1 cellular context compared by ENCODE assay signal in genomic region chr2:164933751-164934189, GRCh38.
TF ChIP-seq lines count a peak whose summit lies in the region.

No MANE protein-coding gene starts in this region.

TF ChIP-seq in HepG2, 621 proteins besides CTCF, POLR2A, EP300 and RAD21 (continued from another document and continues in another):
- TF ChIP-seq USF2 (IDR thresholded peaks at IDR 0.05; ENCODE audit: low read depth, low read length) (no peak), USF2 (CRISPR knock-in tag; IDR thresholded peaks at IDR 0.05; ENCODE audit: borderline replicate concordance) (no peak), NR2F1 (CRISPR knock-in tag; IDR thresholded peaks at IDR 0.05) (peak in 1 of 2 experiments; percentile 66; a peak in 1 of 4 replicates), ZNF329 (CRISPR knock-in tag; IDR thresholded peaks at IDR 0.05; ENCODE audit: low read depth) (no peak), HOMEZ (CRISPR knock-in tag; IDR thresholded peaks at IDR 0.05; ENCODE audit: low read depth) (peak; percentile 15; the same call in 1 of the 2 replicates), ELF1 (CRISPR knock-in tag; IDR thresholded peaks at IDR 0.05) (peak; percentile 60; the same call in 1 of the 2 replicates), GFI1 (CRISPR knock-in tag; IDR thresholded peaks at IDR 0.05; ENCODE audit: borderline replicate concordance) (peak; percentile 96), ZNF33B (CRISPR knock-in tag; IDR thresholded peaks at IDR 0.05) (no peak), RARA (CRISPR knock-in tag; IDR thresholded peaks at IDR 0.05) (peak; percentile 73), MLXIP (CRISPR knock-in tag; IDR thresholded peaks at IDR 0.05; ENCODE audit: borderline replicate concordance) (no peak), ATRX (CRISPR knock-in tag; IDR thresholded peaks at IDR 0.05; ENCODE audit: borderline replicate concordance) (no peak), ZBTB8A (CRISPR knock-in tag; IDR thresholded peaks at IDR 0.05; ENCODE audit: borderline replicate concordance, low read depth) (no peak), ZNF101 (CRISPR knock-in tag; IDR thresholded peaks at IDR 0.05; ENCODE audit: borderline replicate concordance, low read depth) (no peak), ZFP36 (IDR thresholded peaks at IDR 0.05; ENCODE audit: borderline replicate concordance, low read depth, low read length, partially characterized antibody) (no peak), ZNF383 (CRISPR knock-in tag; IDR thresholded peaks at IDR 0.05; ENCODE audit: borderline replicate concordance) (no peak), GZF1 (CRISPR knock-in tag; IDR thresholded peaks at IDR 0.05) (no peak), ZNF629 (CRISPR knock-in tag; conservative IDR thresholded peaks at IDR 0.05) (no peak), SIX1 (CRISPR knock-in tag; IDR thresholded peaks at IDR 0.05; ENCODE audit: borderline replicate concordance) (peak; percentile 94), CBFB (CRISPR knock-in tag; IDR thresholded peaks at IDR 0.05) (no peak), MED8 (CRISPR knock-in tag; IDR thresholded peaks at IDR 0.05; ENCODE audit: insufficient replicate concordance) (peak; percentile 31), ZFY (CRISPR knock-in tag; IDR thresholded peaks at IDR 0.05) (no peak), JDP2 (CRISPR knock-in tag; IDR thresholded peaks at IDR 0.05; ENCODE audit: borderline replicate concordance) (no peak), ZSCAN31 (CRISPR knock-in tag; IDR thresholded peaks at IDR 0.05; ENCODE audit: low read depth) (0 out of 2 replicates have a peak, but pooled peaks have one; percentile 24), NR3C1 (CRISPR knock-in tag; IDR thresholded peaks at IDR 0.05) (no peak), ZNF503 (CRISPR knock-in tag; IDR thresholded peaks at IDR 0.05) (peak; percentile 95), NCOA2 (CRISPR knock-in tag; IDR thresholded peaks at IDR 0.05) (peak; percentile 90), YEATS4 (CRISPR knock-in tag; IDR thresholded peaks at IDR 0.05; ENCODE audit: borderline replicate concordance) (no peak), SOX13 (IDR thresholded peaks at IDR 0.05) (0 out of 2 replicates have a peak, but pooled peaks have one; percentile 21), SOX13 (CRISPR knock-in tag; conservative IDR thresholded peaks at IDR 0.05 in 1 of 2, IDR thresholded peaks at IDR 0.05 in 1 of 2) (peak in 1 of 2 experiments; percentile 79; a peak in 1 of 4 replicates), ZNF264 (CRISPR knock-in tag; IDR thresholded peaks at IDR 0.05) (no peak), FOXO1 (CRISPR knock-in tag; IDR thresholded peaks at IDR 0.05) (peak; percentile 65; the same call in 1 of the 2 replicates), ZNF772 (CRISPR knock-in tag; IDR thresholded peaks at IDR 0.05) (no peak), ISX (CRISPR knock-in tag; conservative IDR thresholded peaks at IDR 0.05) (no peak), NR2F2 (IDR thresholded peaks at IDR 0.05; ENCODE audit: borderline replicate concordance, low read depth) (peak; percentile 93), MXD3 (CRISPR knock-in tag; IDR thresholded peaks at IDR 0.05) (no peak), ZNF670 (CRISPR knock-in tag; IDR thresholded peaks at IDR 0.05; ENCODE audit: borderline replicate concordance) (no peak), NR2F6 (IDR thresholded peaks at IDR 0.05) (peak; percentile 93), NR2F6 (CRISPR knock-in tag; IDR thresholded peaks at IDR 0.05) (peak; percentile 71; the same call in 1 of the 2 replicates), TCF7 (IDR thresholded peaks at IDR 0.05; ENCODE audit: low read depth) (peak; percentile 93), RXRB (CRISPR knock-in tag; IDR thresholded peaks at IDR 0.05; ENCODE audit: borderline replicate concordance) (peak; percentile 67; the same call in 1 of the 2 replicates), MED1 (CRISPR knock-in tag; IDR thresholded peaks at IDR 0.05) (peak; percentile 78), SP1 (IDR thresholded peaks at IDR 0.05) (no peak), SP1 (CRISPR knock-in tag; IDR thresholded peaks at IDR 0.05) (no peak), PPARG (CRISPR knock-in tag; conservative IDR thresholded peaks at IDR 0.05) (peak; percentile 78; the same call in 1 of the 2 replicates), ZNF652 (CRISPR knock-in tag; IDR thresholded peaks at IDR 0.05; ENCODE audit: borderline replicate concordance, low read depth) (peak; percentile 36; the same call in 1 of the 2 replicates), MIXL1 (CRISPR knock-in tag; IDR thresholded peaks at IDR 0.05) (peak; percentile 63; the same call in 1 of the 2 replicates), THRA (CRISPR knock-in tag; IDR thresholded peaks at IDR 0.05; ENCODE audit: borderline replicate concordance) (0 out of 2 replicates have a peak, but pooled peaks have one; percentile 19), CAMTA2 (CRISPR knock-in tag; IDR thresholded peaks at IDR 0.05; ENCODE audit: borderline replicate concordance) (no peak), HDAC1 (CRISPR knock-in tag; IDR thresholded peaks at IDR 0.05) (peak; percentile 64; the same call in 1 of the 2 replicates)
- TF ChIP-seq, protein P1, sequence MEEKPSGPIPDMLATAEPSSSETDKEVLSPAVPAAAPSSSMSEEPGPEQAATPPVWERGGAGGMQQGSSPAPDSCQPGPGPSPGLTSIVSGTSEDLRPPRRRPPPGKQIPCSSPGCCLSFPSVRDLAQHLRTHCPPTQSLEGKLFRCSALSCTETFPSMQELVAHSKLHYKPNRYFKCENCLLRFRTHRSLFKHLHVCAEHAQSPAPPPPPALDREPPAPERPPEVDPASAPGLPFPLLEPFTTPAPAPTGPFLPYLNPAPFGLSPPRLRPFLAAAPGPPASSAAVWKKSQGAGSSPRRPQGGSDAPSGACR (CRISPR knock-in tag; IDR thresholded peaks at IDR 0.05), result no peak
- TF ChIP-seq, protein P2, sequence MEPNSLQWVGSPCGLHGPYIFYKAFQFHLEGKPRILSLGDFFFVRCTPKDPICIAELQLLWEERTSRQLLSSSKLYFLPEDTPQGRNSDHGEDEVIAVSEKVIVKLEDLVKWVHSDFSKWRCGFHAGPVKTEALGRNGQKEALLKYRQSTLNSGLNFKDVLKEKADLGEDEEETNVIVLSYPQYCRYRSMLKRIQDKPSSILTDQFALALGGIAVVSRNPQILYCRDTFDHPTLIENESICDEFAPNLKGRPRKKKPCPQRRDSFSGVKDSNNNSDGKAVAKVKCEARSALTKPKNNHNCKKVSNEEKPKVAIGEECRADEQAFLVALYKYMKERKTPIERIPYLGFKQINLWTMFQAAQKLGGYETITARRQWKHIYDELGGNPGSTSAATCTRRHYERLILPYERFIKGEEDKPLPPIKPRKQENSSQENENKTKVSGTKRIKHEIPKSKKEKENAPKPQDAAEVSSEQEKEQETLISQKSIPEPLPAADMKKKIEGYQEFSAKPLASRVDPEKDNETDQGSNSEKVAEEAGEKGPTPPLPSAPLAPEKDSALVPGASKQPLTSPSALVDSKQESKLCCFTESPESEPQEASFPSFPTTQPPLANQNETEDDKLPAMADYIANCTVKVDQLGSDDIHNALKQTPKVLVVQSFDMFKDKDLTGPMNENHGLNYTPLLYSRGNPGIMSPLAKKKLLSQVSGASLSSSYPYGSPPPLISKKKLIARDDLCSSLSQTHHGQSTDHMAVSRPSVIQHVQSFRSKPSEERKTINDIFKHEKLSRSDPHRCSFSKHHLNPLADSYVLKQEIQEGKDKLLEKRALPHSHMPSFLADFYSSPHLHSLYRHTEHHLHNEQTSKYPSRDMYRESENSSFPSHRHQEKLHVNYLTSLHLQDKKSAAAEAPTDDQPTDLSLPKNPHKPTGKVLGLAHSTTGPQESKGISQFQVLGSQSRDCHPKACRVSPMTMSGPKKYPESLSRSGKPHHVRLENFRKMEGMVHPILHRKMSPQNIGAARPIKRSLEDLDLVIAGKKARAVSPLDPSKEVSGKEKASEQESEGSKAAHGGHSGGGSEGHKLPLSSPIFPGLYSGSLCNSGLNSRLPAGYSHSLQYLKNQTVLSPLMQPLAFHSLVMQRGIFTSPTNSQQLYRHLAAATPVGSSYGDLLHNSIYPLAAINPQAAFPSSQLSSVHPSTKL (CRISPR knock-in tag; IDR thresholded peaks at IDR 0.05), result peak; percentile 87; the same call in 1 of the 2 replicates
- TF ChIP-seq, protein P3, sequence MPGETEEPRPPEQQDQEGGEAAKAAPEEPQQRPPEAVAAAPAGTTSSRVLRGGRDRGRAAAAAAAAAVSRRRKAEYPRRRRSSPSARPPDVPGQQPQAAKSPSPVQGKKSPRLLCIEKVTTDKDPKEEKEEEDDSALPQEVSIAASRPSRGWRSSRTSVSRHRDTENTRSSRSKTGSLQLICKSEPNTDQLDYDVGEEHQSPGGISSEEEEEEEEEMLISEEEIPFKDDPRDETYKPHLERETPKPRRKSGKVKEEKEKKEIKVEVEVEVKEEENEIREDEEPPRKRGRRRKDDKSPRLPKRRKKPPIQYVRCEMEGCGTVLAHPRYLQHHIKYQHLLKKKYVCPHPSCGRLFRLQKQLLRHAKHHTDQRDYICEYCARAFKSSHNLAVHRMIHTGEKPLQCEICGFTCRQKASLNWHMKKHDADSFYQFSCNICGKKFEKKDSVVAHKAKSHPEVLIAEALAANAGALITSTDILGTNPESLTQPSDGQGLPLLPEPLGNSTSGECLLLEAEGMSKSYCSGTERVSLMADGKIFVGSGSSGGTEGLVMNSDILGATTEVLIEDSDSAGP (CRISPR knock-in tag; IDR thresholded peaks at IDR 0.05; ENCODE audit: borderline replicate concordance), result no peak
